In the genomic region with DNA sequence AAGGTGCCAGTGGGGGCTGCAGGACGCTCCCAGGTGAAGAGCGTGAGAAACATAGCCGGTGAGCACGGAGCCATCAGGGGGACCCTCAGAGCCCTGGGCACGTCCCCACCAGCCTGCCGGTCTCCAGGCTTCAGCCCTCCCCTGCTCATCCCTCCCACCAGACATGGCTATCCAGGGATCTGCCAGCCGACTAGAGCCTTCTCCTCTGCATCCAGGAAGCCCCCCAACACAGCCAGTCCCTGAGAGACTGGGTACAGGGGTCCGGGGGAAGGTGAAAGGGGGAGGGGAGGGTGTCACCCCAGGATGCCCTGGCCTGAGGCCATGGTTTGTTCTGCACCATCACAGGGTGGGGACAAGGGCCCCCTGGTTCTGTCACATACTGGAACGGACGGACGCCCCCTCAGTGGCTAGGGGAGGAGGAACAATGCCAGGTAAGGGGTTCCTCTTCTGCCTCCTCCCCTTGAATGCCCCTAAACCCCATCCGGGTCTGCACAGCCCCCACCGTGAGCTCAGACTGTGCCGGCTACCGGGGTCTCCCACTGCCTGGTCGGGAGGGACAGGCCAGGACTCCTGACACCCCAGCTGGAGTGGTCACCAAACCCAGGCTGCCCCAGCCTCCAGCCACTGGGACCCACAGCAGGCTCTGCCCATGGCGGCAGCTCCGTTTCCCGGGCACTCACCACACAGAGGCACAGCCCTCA, we compare ENCODE assay signal across 1 cellular context.
TF ChIP-seq lines count a peak whose summit lies in the region.

No MANE protein-coding gene starts in this region.

TF ChIP-seq in H1, 55 proteins besides CTCF, POLR2A, EP300 and RAD21:
- TF ChIP-seq HDAC6 (IDR thresholded peaks at IDR 0.05; ENCODE audit: low read depth, low read length) (no peak), JUND (IDR thresholded peaks at IDR 0.05; ENCODE audit: low read length) (no peak), SP4 (IDR thresholded peaks at IDR 0.05; ENCODE audit: low read length) (no peak), NANOG (IDR thresholded peaks at IDR 0.05; ENCODE audit: insufficient read depth, low read depth, low read length, poor library complexity, severe bottlenecking) (no peak), NRF1 (IDR thresholded peaks at IDR 0.05; ENCODE audit: low read depth, low read length) (no peak), KDM4A (IDR thresholded peaks at IDR 0.05; ENCODE audit: low read depth, low read length, severe bottlenecking) (no peak), POU5F1 (IDR thresholded peaks at IDR 0.05; ENCODE audit: low read depth, low read length) (no peak), CTBP2 (IDR thresholded peaks at IDR 0.05; ENCODE audit: borderline replicate concordance, insufficient read depth, insufficient read length, low read length) (no peak), SP2 (IDR thresholded peaks at IDR 0.05; ENCODE audit: low read length) (no peak), TAF1 (IDR thresholded peaks at IDR 0.05; ENCODE audit: low read depth, low read length) (no peak), TAF7 (optimal IDR thresholded peaks at IDR 0.05; ENCODE audit: borderline replicate concordance, low read depth, low read length) (no peak), KDM1A (IDR thresholded peaks at IDR 0.05; ENCODE audit: borderline replicate concordance, low read length) (no peak), GABPA (IDR thresholded peaks at IDR 0.05; ENCODE audit: borderline replicate concordance, insufficient read depth, low read length) (no peak), BACH1 (IDR thresholded peaks at IDR 0.05; ENCODE audit: low read length) (no peak)
- TF ChIP-seq, protein P1, sequence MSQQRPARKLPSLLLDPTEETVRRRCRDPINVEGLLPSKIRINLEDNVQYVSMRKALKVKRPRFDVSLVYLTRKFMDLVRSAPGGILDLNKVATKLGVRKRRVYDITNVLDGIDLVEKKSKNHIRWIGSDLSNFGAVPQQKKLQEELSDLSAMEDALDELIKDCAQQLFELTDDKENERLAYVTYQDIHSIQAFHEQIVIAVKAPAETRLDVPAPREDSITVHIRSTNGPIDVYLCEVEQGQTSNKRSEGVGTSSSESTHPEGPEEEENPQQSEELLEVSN (IDR thresholded peaks at IDR 0.05) = no peak
- TF ChIP-seq, protein P2, sequence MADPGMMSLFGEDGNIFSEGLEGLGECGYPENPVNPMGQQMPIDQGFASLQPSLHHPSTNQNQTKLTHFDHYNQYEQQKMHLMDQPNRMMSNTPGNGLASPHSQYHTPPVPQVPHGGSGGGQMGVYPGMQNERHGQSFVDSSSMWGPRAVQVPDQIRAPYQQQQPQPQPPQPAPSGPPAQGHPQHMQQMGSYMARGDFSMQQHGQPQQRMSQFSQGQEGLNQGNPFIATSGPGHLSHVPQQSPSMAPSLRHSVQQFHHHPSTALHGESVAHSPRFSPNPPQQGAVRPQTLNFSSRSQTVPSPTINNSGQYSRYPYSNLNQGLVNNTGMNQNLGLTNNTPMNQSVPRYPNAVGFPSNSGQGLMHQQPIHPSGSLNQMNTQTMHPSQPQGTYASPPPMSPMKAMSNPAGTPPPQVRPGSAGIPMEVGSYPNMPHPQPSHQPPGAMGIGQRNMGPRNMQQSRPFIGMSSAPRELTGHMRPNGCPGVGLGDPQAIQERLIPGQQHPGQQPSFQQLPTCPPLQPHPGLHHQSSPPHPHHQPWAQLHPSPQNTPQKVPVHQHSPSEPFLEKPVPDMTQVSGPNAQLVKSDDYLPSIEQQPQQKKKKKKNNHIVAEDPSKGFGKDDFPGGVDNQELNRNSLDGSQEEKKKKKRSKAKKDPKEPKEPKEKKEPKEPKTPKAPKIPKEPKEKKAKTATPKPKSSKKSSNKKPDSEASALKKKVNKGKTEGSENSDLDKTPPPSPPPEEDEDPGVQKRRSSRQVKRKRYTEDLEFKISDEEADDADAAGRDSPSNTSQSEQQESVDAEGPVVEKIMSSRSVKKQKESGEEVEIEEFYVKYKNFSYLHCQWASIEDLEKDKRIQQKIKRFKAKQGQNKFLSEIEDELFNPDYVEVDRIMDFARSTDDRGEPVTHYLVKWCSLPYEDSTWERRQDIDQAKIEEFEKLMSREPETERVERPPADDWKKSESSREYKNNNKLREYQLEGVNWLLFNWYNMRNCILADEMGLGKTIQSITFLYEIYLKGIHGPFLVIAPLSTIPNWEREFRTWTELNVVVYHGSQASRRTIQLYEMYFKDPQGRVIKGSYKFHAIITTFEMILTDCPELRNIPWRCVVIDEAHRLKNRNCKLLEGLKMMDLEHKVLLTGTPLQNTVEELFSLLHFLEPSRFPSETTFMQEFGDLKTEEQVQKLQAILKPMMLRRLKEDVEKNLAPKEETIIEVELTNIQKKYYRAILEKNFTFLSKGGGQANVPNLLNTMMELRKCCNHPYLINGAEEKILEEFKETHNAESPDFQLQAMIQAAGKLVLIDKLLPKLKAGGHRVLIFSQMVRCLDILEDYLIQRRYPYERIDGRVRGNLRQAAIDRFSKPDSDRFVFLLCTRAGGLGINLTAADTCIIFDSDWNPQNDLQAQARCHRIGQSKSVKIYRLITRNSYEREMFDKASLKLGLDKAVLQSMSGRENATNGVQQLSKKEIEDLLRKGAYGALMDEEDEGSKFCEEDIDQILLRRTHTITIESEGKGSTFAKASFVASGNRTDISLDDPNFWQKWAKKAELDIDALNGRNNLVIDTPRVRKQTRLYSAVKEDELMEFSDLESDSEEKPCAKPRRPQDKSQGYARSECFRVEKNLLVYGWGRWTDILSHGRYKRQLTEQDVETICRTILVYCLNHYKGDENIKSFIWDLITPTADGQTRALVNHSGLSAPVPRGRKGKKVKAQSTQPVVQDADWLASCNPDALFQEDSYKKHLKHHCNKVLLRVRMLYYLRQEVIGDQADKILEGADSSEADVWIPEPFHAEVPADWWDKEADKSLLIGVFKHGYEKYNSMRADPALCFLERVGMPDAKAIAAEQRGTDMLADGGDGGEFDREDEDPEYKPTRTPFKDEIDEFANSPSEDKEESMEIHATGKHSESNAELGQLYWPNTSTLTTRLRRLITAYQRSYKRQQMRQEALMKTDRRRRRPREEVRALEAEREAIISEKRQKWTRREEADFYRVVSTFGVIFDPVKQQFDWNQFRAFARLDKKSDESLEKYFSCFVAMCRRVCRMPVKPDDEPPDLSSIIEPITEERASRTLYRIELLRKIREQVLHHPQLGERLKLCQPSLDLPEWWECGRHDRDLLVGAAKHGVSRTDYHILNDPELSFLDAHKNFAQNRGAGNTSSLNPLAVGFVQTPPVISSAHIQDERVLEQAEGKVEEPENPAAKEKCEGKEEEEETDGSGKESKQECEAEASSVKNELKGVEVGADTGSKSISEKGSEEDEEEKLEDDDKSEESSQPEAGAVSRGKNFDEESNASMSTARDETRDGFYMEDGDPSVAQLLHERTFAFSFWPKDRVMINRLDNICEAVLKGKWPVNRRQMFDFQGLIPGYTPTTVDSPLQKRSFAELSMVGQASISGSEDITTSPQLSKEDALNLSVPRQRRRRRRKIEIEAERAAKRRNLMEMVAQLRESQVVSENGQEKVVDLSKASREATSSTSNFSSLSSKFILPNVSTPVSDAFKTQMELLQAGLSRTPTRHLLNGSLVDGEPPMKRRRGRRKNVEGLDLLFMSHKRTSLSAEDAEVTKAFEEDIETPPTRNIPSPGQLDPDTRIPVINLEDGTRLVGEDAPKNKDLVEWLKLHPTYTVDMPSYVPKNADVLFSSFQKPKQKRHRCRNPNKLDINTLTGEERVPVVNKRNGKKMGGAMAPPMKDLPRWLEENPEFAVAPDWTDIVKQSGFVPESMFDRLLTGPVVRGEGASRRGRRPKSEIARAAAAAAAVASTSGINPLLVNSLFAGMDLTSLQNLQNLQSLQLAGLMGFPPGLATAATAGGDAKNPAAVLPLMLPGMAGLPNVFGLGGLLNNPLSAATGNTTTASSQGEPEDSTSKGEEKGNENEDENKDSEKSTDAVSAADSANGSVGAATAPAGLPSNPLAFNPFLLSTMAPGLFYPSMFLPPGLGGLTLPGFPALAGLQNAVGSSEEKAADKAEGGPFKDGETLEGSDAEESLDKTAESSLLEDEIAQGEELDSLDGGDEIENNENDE (IDR thresholded peaks at IDR 0.05; ENCODE audit: insufficient replicate concordance, low read length) = no peak
